Comparison of ENCODE assay signal across 8 cellular contexts in genomic region chr22:36238348-36239149, GRCh38. TPM values are rescaled to one million over a fixed set of nuclear protein-coding genes. Genes with fewer than 3 reads are reported as not detected.
A peak's percentile ranks its signal among the peaks of the same experiment; 100 is the strongest.
DNase-seq lines count a peak whose midpoint lies in the region; ATAC-seq and TF ChIP-seq lines count a peak whose summit lies in the region.

No MANE protein-coding gene starts in this region.

- H3K27ac ChIP-seq in DOHH2 (ENCODE audit: low read depth, low read length) (no peak overlapping the region), angular gyrus (ENCODE audit: low read depth, low read length) (peak overlapping the region; percentile 86)

- peaks cover 12% of the 10 kb centered on the region for H3K36me3 Mint-ChIP-seq in IgD-negative memory B cell
- peaks cover 26 to 40% (median 31%) of the 10 kb centered on the region in 3 donors for H3K36me3 Mint-ChIP-seq in immature natural killer cell

- DNase-seq in immature natural killer cell (no peak), middle frontal gyrus (ENCODE audit: extremely low spot score, low spot score) (no peak)
- no peak for DNase-seq in stimulated activated naive CD8-positive, alpha-beta T cell treated with anti-CD3 and anti-CD28 coated beads, Interleukin-15, amount 100 ng/mL, for 72 hours
- no peak for DNase-seq in stimulated activated CD4-positive, alpha-beta T cell treated with anti-CD3 and anti-CD28 coated beads, Interleukin-4, amount 100 ng/mL, for 1 hour

- H3F3A ChIP-seq in DOHH2 (ENCODE audit: control insufficient read depth, insufficient read depth) = no peaks in the 10 kb centered on the region

- peak; percentile 1 for ATAC-seq in stimulated activated naive CD8-positive, alpha-beta T cell treated with anti-CD3 and anti-CD28 coated beads, Interleukin-15, amount 100 ng/mL, for 72 hours
- ATAC-seq in HG03457 (IDR thresholded peaks at IDR 0.05; ENCODE audit: unreplicated experiment) = no peak

- H3K79me2 ChIP-seq in DOHH2 (ENCODE audit: control insufficient read depth, low read length) = no peaks in the 10 kb centered on the region

- H3K4me3 ChIP-seq in DOHH2 (ENCODE audit: low read length) = peak overlapping the region; percentile 72

- H3K4me3 Mint-ChIP-seq in IgD-negative memory B cell (peak overlapping the region; percentile 92 to 99 (median 98)), immature natural killer cell (peak overlapping the region; percentile 93 to 100 (median 99))
- H3K4me3 Mint-ChIP-seq in stimulated activated naive CD8-positive, alpha-beta T cell treated with anti-CD3 and anti-CD28 coated beads, Interleukin-15, amount 100 ng/mL, for 72 hours = peak overlapping the region; percentile 88 to 94

- H3K9me3 Mint-ChIP-seq in IgD-negative memory B cell = peaks cover 0 to 2% (median 0%) of the 10 kb centered on the region in 3 donors
- peaks cover 0 to 11% (median 1%) of the 10 kb centered on the region in 6 donors for H3K9me3 Mint-ChIP-seq in immature natural killer cell
- peaks cover 14% of the 10 kb centered on the region in 2 donors for H3K9me3 Mint-ChIP-seq in stimulated activated naive CD8-positive, alpha-beta T cell treated with anti-CD3 and anti-CD28 coated beads, Interleukin-15, amount 100 ng/mL, for 72 hours

- H3K27me3 Mint-ChIP-seq in IgD-negative memory B cell (no peaks in the 10 kb centered on the region), immature natural killer cell (ENCODE audit: low read depth in 3 of 3) (peaks cover 0 to 11% (median 8%) of the 10 kb centered on the region in 3 donors)
- no peaks in the 10 kb centered on the region for H3K27me3 Mint-ChIP-seq in stimulated activated naive CD8-positive, alpha-beta T cell treated with anti-CD3 and anti-CD28 coated beads, Interleukin-15, amount 100 ng/mL, for 72 hours

- H3K4me1 Mint-ChIP-seq in IgD-negative memory B cell = peaks cover 36 to 41% (median 38%) of the 10 kb centered on the region in 3 donors
- peaks cover 59 to 67% of the 10 kb centered on the region in 2 donors for H3K4me1 Mint-ChIP-seq in immature natural killer cell
- peaks cover 59% of the 10 kb centered on the region for H3K4me1 Mint-ChIP-seq in stimulated activated naive CD8-positive, alpha-beta T cell treated with anti-CD3 and anti-CD28 coated beads, Interleukin-15, amount 100 ng/mL, for 72 hours

- peak overlapping the region; percentile 85 for H3K4me2 ChIP-seq in DOHH2 (ENCODE audit: low read length)

- no peaks in the 10 kb centered on the region for H3K36me3 ChIP-seq in DOHH2 (ENCODE audit: control insufficient read depth, low read length)

- H4K20me1 ChIP-seq in DOHH2 (ENCODE audit: control insufficient read depth, insufficient read depth, low read depth, low read length) = no peaks in the 10 kb centered on the region

- no peak for TF ChIP-seq CTCF in DOHH2 (IDR thresholded peaks at IDR 0.05; ENCODE audit: low read depth, low read length, poor library complexity, severe bottlenecking)

- no peaks in the 10 kb centered on the region for H3K9me3 ChIP-seq in DOHH2 (ENCODE audit: control insufficient read depth, insufficient read depth, low read length)

- H3K27me3 ChIP-seq in DOHH2 (ENCODE audit: control insufficient read depth, low read length) = no peaks in the 10 kb centered on the region; the same call in 1 of the 2 replicates

- H3K4me1 ChIP-seq in DOHH2 (ENCODE audit: control insufficient read depth, low read length) = peaks cover 16% of the 10 kb centered on the region

- H3K27ac Mint-ChIP-seq in IgD-negative memory B cell (peak overlapping the region; percentile 78 to 99 (median 97)), immature natural killer cell (peak overlapping the region; percentile 96 to 99 (median 99))
- H3K27ac Mint-ChIP-seq in stimulated activated naive CD8-positive, alpha-beta T cell treated with anti-CD3 and anti-CD28 coated beads, Interleukin-15, amount 100 ng/mL, for 72 hours = peak overlapping the region; percentile 95 to 98

- no peaks in the 10 kb centered on the region for H3K9me2 ChIP-seq in DOHH2 (replicated peaks; ENCODE audit: control insufficient read depth, low read length)

RNA-seq across cellular contexts. Expression of gene APOL2, which starts 0.8 kb away (rescaled TPM):
- polyA plus RNA-seq in IgD-negative memory B cell = 14.3 TPM
- 10 to 100 TPM; 22.4 to 42.4 (median 22.9) TPM for polyA plus RNA-seq in immature natural killer cell

RNA-seq across cellular contexts. Expression of gene APOL1, which starts 14.4 kb away (rescaled TPM):
- polyA plus RNA-seq in IgD-negative memory B cell (10.7 TPM), immature natural killer cell (10 to 100 TPM in 2 of 3 donors, 1 to 10 TPM in 1; 8.7 to 65.8 (median 14.8) TPM)

RNA-seq across cellular contexts. Expression of gene APOL4, which starts 36.9 kb away (rescaled TPM):
- polyA plus RNA-seq in IgD-negative memory B cell (not detected), immature natural killer cell (under 1 TPM in 2 of 3 donors, not detected in 1; 0.25 to 0.27 TPM)
